Comparison of ENCODE assay signal across 15 cellular contexts in genomic region chr3:119184808-119185690, GRCh38. TPM values are rescaled to one million over a fixed set of nuclear protein-coding genes. Genes with fewer than 3 reads are reported as not detected.
DNase-seq lines count a peak whose midpoint lies in the region; ATAC-seq, FAIRE-seq and TF ChIP-seq lines count a peak whose summit lies in the region.
"Had no signal": no experiment of that assay in that cellular context is flagged by ENCODE, and none has a peak within 500 bp of the region (broad histone marks: within the 10 kb centered on the region; RNA-seq: fewer than 3 reads in every experiment).

No MANE protein-coding gene starts in this region.

- no peaks in the 10 kb centered on the region for H3K9me3 ChIP-seq in AG04450 (ENCODE audit: control insufficient read depth, insufficient read depth, low read length)
- no peaks in the 10 kb centered on the region for H3K9me3 ChIP-seq in body of pancreas
- H3K9me3 ChIP-seq: ascending aorta had no signal

- DNase-seq in AG04450 (ENCODE audit: low read depth, low spot score) (peak; percentile 62), GM12891 (ENCODE audit: insufficient read length, low spot score) (no peak), astrocyte of the hippocampus (ENCODE audit: low read depth, low spot score) (peak; percentile 74), kidney epithelial cell (ENCODE audit: low read depth) (peak; percentile 71), iPS-NIHi11 (ENCODE audit: low spot score) (no peak), body of pancreas (no peak)
- DNase-seq: activated CD8-positive, alpha-beta memory T cell treated with anti-CD3 and anti-CD28 coated beads, Interleukin-2, amount 10 ng/mL, durations not matched to agents 7 days and 5 days; CD8-positive, alpha-beta memory T cell; immature natural killer cell; KG1; T-helper 9 cell had no signal

- FAIRE-seq in GM12891 (lab: Jason Lieb, UNC): peak; percentile 13

- no peaks in the 10 kb centered on the region for H3K36me3 ChIP-seq in kidney epithelial cell (ENCODE audit: control insufficient read depth, insufficient read depth, low read length)
- no peaks in the 10 kb centered on the region for H3K36me3 ChIP-seq in body of pancreas (replicated peaks in 1 of 2; ENCODE audit: insufficient read depth in 1 of 2, low read depth in 2 of 2)
- H3K36me3 ChIP-seq: ascending aorta had no signal

- peaks cover 3% of the 10 kb centered on the region for H3K4me1 ChIP-seq in body of pancreas
- H3K4me1 ChIP-seq: ascending aorta had no signal

- POLR2A ChIA-PET in AG04450 (lab: Yijun Ruan, JAX): interaction anchor here (1.2 kb wide), 1 partner anchor 56 kb away, joined by 7 read pairs; the partner anchor contains the start of gene B4GALT4

- CTCF ChIA-PET in AG04450 (lab: Charles Lee): interaction anchor here (1.5 kb wide), 1 partner anchor 168 kb away, joined by 3 read pairs; no protein-coding TSS in a partner anchor

- intact Hi-C loops in body of pancreas (cut with DNase I): no loop called here

- TF ChIP-seq POLR2A in GM12891 (IDR thresholded peaks at IDR 0.05; ENCODE audit: low read depth, low read length) (no peak), body of pancreas (IDR thresholded peaks at IDR 0.05) (no peak)

- TF ChIP-seq CTCF in AG04450 (IDR thresholded peaks at IDR 0.05; ENCODE audit: low read depth, low read length): no peak
- TF ChIP-seq CTCF in kidney epithelial cell (IDR thresholded peaks at IDR 0.05; ENCODE audit: insufficient read depth, low read length, poor library complexity, severe bottlenecking): no peak
- no peak for TF ChIP-seq CTCF in body of pancreas (IDR thresholded peaks at IDR 0.05)

- ATAC-seq in GM21786 (IDR thresholded peaks at IDR 0.05; ENCODE audit: unreplicated experiment): no peak
- no peak for ATAC-seq in GM18868 (IDR thresholded peaks at IDR 0.05; ENCODE audit: unreplicated experiment)
- ATAC-seq in body of pancreas: no peak
- ATAC-seq: activated CD8-positive, alpha-beta memory T cell treated with anti-CD3 and anti-CD28 coated beads, Interleukin-2, amount 10 ng/mL, durations not matched to agents 7 days and 5 days had no signal

- no peak overlapping the region for H3K4me3 ChIP-seq in AG04450 (ENCODE audit: low read depth, low read length)
- no peak overlapping the region for H3K4me3 ChIP-seq in kidney epithelial cell (ENCODE audit: low read depth, low read length)
- no peak overlapping the region for H3K4me3 ChIP-seq in body of pancreas
- H3K4me3 ChIP-seq: ascending aorta had no signal

- H3K27me3 ChIP-seq in AG04450 (ENCODE audit: control insufficient read depth, insufficient read depth, low read length): no peaks in the 10 kb centered on the region
- H3K27me3 ChIP-seq in kidney epithelial cell (ENCODE audit: control insufficient read depth, insufficient read depth, low read length): no peaks in the 10 kb centered on the region
- no peaks in the 10 kb centered on the region for H3K27me3 ChIP-seq in body of pancreas
- H3K27me3 ChIP-seq: ascending aorta had no signal

- WGBS in body of pancreas, 2 donors: 64 to 70% methylated on average over 7 of the region's 7 CpGs

- H3K27ac ChIP-seq in AG04450 (ENCODE audit: low read depth, low read length): peak overlapping the region; percentile 42
- peak overlapping the region in 1 of 4 donors; percentile 0 for H3K27ac ChIP-seq in body of pancreas
- H3K27ac ChIP-seq: ascending aorta had no signal

TF ChIP-seq in GM12891, 5 proteins besides CTCF, POLR2A, EP300 and RAD21:
- TF ChIP-seq TAF1 (IDR thresholded peaks at IDR 0.05; ENCODE audit: low read depth, low read length): no peak
- no peak for TF ChIP-seq PAX5 (IDR thresholded peaks at IDR 0.05; ENCODE audit: insufficient read depth, low read length, severe bottlenecking)
- no peak for TF ChIP-seq POLR2AphosphoS5 (IDR thresholded peaks at IDR 0.05; ENCODE audit: low read depth, low read length)
- no peak for TF ChIP-seq SPI1 (IDR thresholded peaks at IDR 0.05; ENCODE audit: low read depth, low read length)
- TF ChIP-seq POU2F2 (IDR thresholded peaks at IDR 0.05; ENCODE audit: low read depth, low read length): no peak

RNA-seq across cellular contexts. Expression of gene UPK1B, which starts 11.7 kb away (rescaled TPM):
- 0.32 and 0.43 TPM in 2 replicates for polyA plus RNA-seq in AG04450 (2011; rRNA removed)
- 0.23 TPM in 1 of 2 replicates, not detected in the other for polyA minus RNA-seq in AG04450 (2011; rRNA and poly(A)+ RNA removed)
- not detected for polyA plus RNA-seq in GM12891 (2012; ENCODE audit: low read depth, missing spikeins)
- total RNA-seq in kidney epithelial cell: 9.2 and 15.6 TPM in 2 replicates
- 1 to 10 TPM; 6.6 to 9.3 TPM for total RNA-seq in body of pancreas
- total RNA-seq: activated CD8-positive, alpha-beta memory T cell treated with anti-CD3 and anti-CD28 coated beads, Interleukin-2, amount 10 ng/mL, durations not matched to agents 7 days and 5 days; ascending aorta; CD8-positive, alpha-beta memory T cell; myocyte had no signal
- polyA plus RNA-seq: CD8-positive, alpha-beta memory T cell; immature natural killer cell had no signal

RNA-seq across cellular contexts. Expression of gene TEX55, which starts 39.1 kb away (rescaled TPM):
- not detected in 2 replicates for polyA plus RNA-seq in AG04450 (2011; rRNA removed)
- polyA minus RNA-seq in AG04450 (2011; rRNA and poly(A)+ RNA removed): not detected in 2 replicates
- polyA plus RNA-seq in GM12891 (2012; ENCODE audit: low read depth, missing spikeins): not detected
- total RNA-seq in kidney epithelial cell: not detected in 2 replicates
- total RNA-seq in body of pancreas: not detected
- total RNA-seq: activated CD8-positive, alpha-beta memory T cell treated with anti-CD3 and anti-CD28 coated beads, Interleukin-2, amount 10 ng/mL, durations not matched to agents 7 days and 5 days; ascending aorta; CD8-positive, alpha-beta memory T cell; myocyte had no signal
- polyA plus RNA-seq: CD8-positive, alpha-beta memory T cell; immature natural killer cell had no signal

RNA-seq across cellular contexts. Expression of gene B4GALT4, which starts 55.6 kb away (rescaled TPM):
- 24.6 and 32.6 TPM in 2 replicates for polyA plus RNA-seq in AG04450 (2011; rRNA removed)
- polyA minus RNA-seq in AG04450 (2011; rRNA and poly(A)+ RNA removed): 19.9 and 22.2 TPM in 2 replicates
- 11.3 TPM for polyA plus RNA-seq in GM12891 (2012; ENCODE audit: low read depth, missing spikeins)
- total RNA-seq in kidney epithelial cell (23.1 and 23.3 TPM in 2 replicates), body of pancreas (10 to 100 TPM; 12.5 to 14.8 TPM)

Comparison
In these comparisons a context has a peak if more than half of its experiments do, and no peak if none do; other contexts are left out.
1. DNase-seq: peak in AG04450 (single experiment), astrocyte of the hippocampus (single experiment) and kidney epithelial cell (single experiment); none in GM12891 (single experiment), iPS-NIHi11 (single experiment) and body of pancreas (0 of 4).